ENCODE assay signal across 16 cellular contexts in genomic region chr5:109874108-109874507, GRCh38.
"Had no signal": no experiment of that assay in that cellular context is flagged by ENCODE, and none has a peak within 500 bp of the region (broad histone marks: within the 10 kb centered on the region; RNA-seq: fewer than 3 reads in every experiment).

No MANE protein-coding gene starts in this region.

- H3K4me3 Mint-ChIP-seq: natural killer cell, neural crest cell had no signal

- H3K4me1 Mint-ChIP-seq: neural crest cell had no signal

- H3K27ac ChIP-seq: heart left ventricle, stomach, thoracic aorta, transverse colon had no signal

- H3K36me3 ChIP-seq: heart left ventricle, stomach, thoracic aorta, transverse colon had no signal

- DNase-seq: effector memory CD4-positive, alpha-beta T cell; heart left ventricle; hippocampal formation; left colon; mammary epithelial cell; natural killer cell; right cardiac atrium; small intestine; stimulated activated CD4-positive, alpha-beta T cell treated with anti-CD3 and anti-CD28 coated beads, Interleukin-2, amount 100 ng/mL, for 48 hours; stomach; substantia nigra; transverse colon had no signal

- H3K27me3 Mint-ChIP-seq: progenitor cell of endocrine pancreas had no signal

- H3K4me1 ChIP-seq: heart left ventricle, stomach, transverse colon had no signal

- H3K36me3 Mint-ChIP-seq: natural killer cell had no signal

- ATAC-seq: esophagus mucosa, heart left ventricle, left colon, natural killer cell, right cardiac atrium had no signal

- H3K27me3 ChIP-seq: heart left ventricle, stomach, transverse colon had no signal

- H3K9me3 ChIP-seq: heart left ventricle, stomach, thoracic aorta, transverse colon had no signal

- H3K4me3 ChIP-seq: heart left ventricle, stomach, thoracic aorta, transverse colon had no signal

- H3K9me3 Mint-ChIP-seq: natural killer cell had no signal

- H3K27ac Mint-ChIP-seq: natural killer cell, progenitor cell of endocrine pancreas had no signal
